8 cellular contexts compared by ENCODE assay signal in genomic region chr11:833849-834311, GRCh38. TPM values are rescaled to one million over a fixed set of nuclear protein-coding genes. Genes with fewer than 3 reads are reported as not detected.
DNase-seq lines count a peak whose midpoint lies in the region; ATAC-seq and TF ChIP-seq lines count a peak whose summit lies in the region.

No MANE protein-coding gene starts in this region.

- H3K27ac ChIP-seq in heart right ventricle (peak overlapping the region; percentile 73 to 99 (median 96)), brain microvascular endothelial cell (peak overlapping the region; percentile 73), mesendoderm (ENCODE audit: low read depth, low read length) (no peak overlapping the region), aorta (ENCODE audit: low read depth in 1 of 2, low read length in 2 of 2) (peak overlapping the region; percentile 49 to 95)

- no peak overlapping the region for H4K5ac ChIP-seq in mesendoderm (ENCODE audit: low read length)

- ATAC-seq in heart right ventricle (no peak), aorta (ENCODE audit: low FRiP score) (no peak)

- H3K18ac ChIP-seq in mesendoderm (ENCODE audit: low read length), result no peak overlapping the region

- H2BK120ac ChIP-seq in mesendoderm (ENCODE audit: low read depth, low read length), result no peak overlapping the region

- DNase-seq in heart right ventricle (no peak), cardiac septum (ENCODE audit: low spot score) (no peak), brain microvascular endothelial cell (peak; percentile 54), mesendoderm (no peak), aorta (no peak), NCI-H510A (lab: John Stamatoyannopoulos, UW) (no peak), NCI-H526 treated with DMSO at 0.1 percent for 48 hours (lab: John Stamatoyannopoulos, UW) (no peak), SIG-M5 (lab: John Stamatoyannopoulos, UW) (no peak)

- no peak overlapping the region for H4K8ac ChIP-seq in mesendoderm (ENCODE audit: low read depth, low read length)

- H3K36me3 ChIP-seq in heart right ventricle (peaks cover 0 to 32% (median 27%) of the 10 kb centered on the region in 9 donors), brain microvascular endothelial cell (replicated peaks) (peaks cover 26% of the 10 kb centered on the region), mesendoderm (ENCODE audit: control insufficient read depth, insufficient read depth, low read length) (peaks cover 5% of the 10 kb centered on the region), aorta (ENCODE audit: control insufficient read depth in 1 of 2, insufficient read depth in 2 of 2, low read length in 1 of 2) (peaks cover 0 to 11% of the 10 kb centered on the region in 2 donors)

- no peak for TF ChIP-seq CTCF in heart right ventricle (IDR thresholded peaks at IDR 0.05)
- TF ChIP-seq CTCF in brain microvascular endothelial cell (IDR thresholded peaks at IDR 0.05; ENCODE audit: low read depth, low read length, missing control alignments), result no peak

- peak overlapping the region; percentile 77 for H3K9ac ChIP-seq in mesendoderm (ENCODE audit: low read length)

- in situ Hi-C loops in brain microvascular endothelial cell (cut with HindIII; ENCODE audit: low pct_ligation_motif_present, low sequenced_read_pairs), result no loop called here

- peak overlapping the region; percentile 72 for H3K23ac ChIP-seq in mesendoderm (ENCODE audit: low read length)

- peaks cover 2% of the 10 kb centered on the region for H3K79me1 ChIP-seq in mesendoderm (ENCODE audit: low read length)

- intact Hi-C loops in heart right ventricle (cut with DNase I), result loop anchor here in 1 of 10 donors (1.0 kb wide), 1 partner anchor 33 kb away; no protein-coding TSS in a partner anchor
- intact Hi-C loops in cardiac septum (cut with DNase I), result no loop called here
- intact Hi-C loops in aorta (cut with DNase I), result no loop called here

- H3K79me2 ChIP-seq in mesendoderm (ENCODE audit: control insufficient read depth, insufficient read depth, low read length), result no peaks in the 10 kb centered on the region

- no peak overlapping the region for H3K4ac ChIP-seq in mesendoderm (ENCODE audit: low read depth, low read length)

- peaks cover 0 to 36% (median 0%) of the 10 kb centered on the region in 7 donors for H3K27me3 ChIP-seq in heart right ventricle
- no peaks in the 10 kb centered on the region for H3K27me3 ChIP-seq in brain microvascular endothelial cell (replicated peaks)
- H3K27me3 ChIP-seq in mesendoderm (ENCODE audit: insufficient read depth, low read length, poor library complexity), result peaks cover 3% of the 10 kb centered on the region
- no peaks in the 10 kb centered on the region for H3K27me3 ChIP-seq in aorta (ENCODE audit: control insufficient read depth in 1 of 2, insufficient read depth in 2 of 2, low read length in 1 of 2)

- peak overlapping the region; percentile 36 to 91 (median 79) for H3K4me3 ChIP-seq in heart right ventricle
- H3K4me3 ChIP-seq in brain microvascular endothelial cell (ENCODE audit: low read depth, low read length), result peak overlapping the region; percentile 73
- H3K4me3 ChIP-seq in mesendoderm (ENCODE audit: low read length), result peak overlapping the region; percentile 71
- H3K4me3 ChIP-seq in aorta (ENCODE audit: low read length in 2 of 2), result peak overlapping the region; percentile 47 to 55

- H3K9me3 ChIP-seq in heart right ventricle, result no peaks in the 10 kb centered on the region
- no peaks in the 10 kb centered on the region for H3K9me3 ChIP-seq in aorta (ENCODE audit: control insufficient read depth, low read length)

- H2AK5ac ChIP-seq in mesendoderm (ENCODE audit: low read length), result peak overlapping the region; percentile 11

- peak overlapping the region; percentile 77 for H3K4me2 ChIP-seq in mesendoderm (ENCODE audit: low read length)

- no peak overlapping the region for H2BK5ac ChIP-seq in mesendoderm (ENCODE audit: low read length)

- H2BK15ac ChIP-seq in mesendoderm (replicated peaks; ENCODE audit: low read depth), result no peak overlapping the region

- H3K56ac ChIP-seq in mesendoderm (ENCODE audit: low read length), result peak overlapping the region; percentile 92

- 39 to 50% methylated on average over 9 of the region's 9 CpGs for WGBS in heart right ventricle, 2 donors
- WGBS in mesendoderm (ENCODE audit: extremely low coverage, insufficient coverage, low lambda C conversion rate), result no CpG with 5 or more reads among the region's 9 CpGs
- 8 to 11% methylated on average over 9 of the region's 9 CpGs for WGBS in aorta, 2 donors

- H3K4me1 ChIP-seq in heart right ventricle (peaks cover 24 to 93% (median 81%) of the 10 kb centered on the region in 9 donors), mesendoderm (ENCODE audit: control insufficient read depth, low read depth, low read length) (peaks cover 11% of the 10 kb centered on the region), aorta (ENCODE audit: control insufficient read depth in 1 of 2, insufficient read depth in 2 of 2, low read length in 2 of 2) (no peaks in the 10 kb centered on the region)

RNA-seq across cellular contexts. Expression of gene CD151, which starts 1.1 kb away (rescaled TPM):
- 100 to 1,000 TPM; 286 to 668 (median 466) TPM for total RNA-seq in heart right ventricle
- 100 to 1,000 TPM; 444 to 684 TPM for polyA plus RNA-seq in heart right ventricle
- 625 TPM for total RNA-seq in cardiac septum
- polyA plus RNA-seq in mesendoderm (2013, experiment 1 of 2), result 58.7 TPM
- polyA plus RNA-seq in mesendoderm (2013, experiment 2 of 2), result 55.5 TPM
- 100 to 1,000 TPM; 620 to 681 TPM for total RNA-seq in aorta
- 1,000 to 10,000 TPM in 1 of 2 donors, 100 to 1,000 TPM in 1; 860 to 1,186 TPM for polyA plus RNA-seq in aorta

RNA-seq across cellular contexts. Expression of gene CRACR2B, which starts 6.2 kb away (rescaled TPM):
- total RNA-seq in heart right ventricle (10 to 100 TPM; 11.4 to 23.0 (median 17.0) TPM), cardiac septum (12.2 TPM), aorta (10 to 100 TPM in 1 of 2 donors, 1 to 10 TPM in 1; 2.2 to 10.0 TPM)
- polyA plus RNA-seq in heart right ventricle (10 to 100 TPM; 11.5 to 72.3 TPM), aorta (10 to 100 TPM in 1 of 2 donors, 1 to 10 TPM in 1; 4.8 to 10.5 TPM)
- polyA plus RNA-seq in mesendoderm (2013, experiment 1 of 2), result 5.0 TPM
- 4.8 TPM for polyA plus RNA-seq in mesendoderm (2013, experiment 2 of 2)

RNA-seq across cellular contexts. Expression of gene POLR2L, which starts 8.4 kb away (rescaled TPM):
- total RNA-seq in heart right ventricle (100 to 1,000 TPM; 194 to 279 (median 234) TPM), cardiac septum (202 TPM), aorta (10 to 100 TPM; 57.5 to 69.2 TPM)
- polyA plus RNA-seq in heart right ventricle (100 to 1,000 TPM; 148 to 279 TPM), aorta (100 to 1,000 TPM; 140 to 152 TPM)
- 270 TPM for polyA plus RNA-seq in mesendoderm (2013, experiment 1 of 2)
- polyA plus RNA-seq in mesendoderm (2013, experiment 2 of 2), result 276 TPM

RNA-seq across cellular contexts. Expression of gene TSPAN4, which starts 8.8 kb away (rescaled TPM):
- 10 to 100 TPM; 22.2 to 46.4 (median 26.9) TPM for total RNA-seq in heart right ventricle
- polyA plus RNA-seq in heart right ventricle, result 10 to 100 TPM; 44.4 to 66.5 TPM
- 27.9 TPM for total RNA-seq in cardiac septum
- polyA plus RNA-seq in mesendoderm (2013, experiment 1 of 2), result 20.6 TPM
- polyA plus RNA-seq in mesendoderm (2013, experiment 2 of 2), result 19.9 TPM
- 10 to 100 TPM; 42.9 to 95.1 TPM for total RNA-seq in aorta
- polyA plus RNA-seq in aorta, result 10 to 100 TPM; 28.4 to 79.1 TPM

RNA-seq across cellular contexts. Expression of gene PNPLA2, which starts 15.2 kb away (rescaled TPM):
- total RNA-seq in heart right ventricle (100 to 1,000 TPM; 183 to 359 (median 251) TPM), cardiac septum (209 TPM), aorta (100 to 1,000 TPM; 116 to 121 TPM)
- polyA plus RNA-seq in heart right ventricle (100 to 1,000 TPM; 114 to 148 TPM), aorta (100 to 1,000 TPM in 1 of 2 donors, 10 to 100 TPM in 1; 33.7 to 240 TPM)
- 25.3 TPM for polyA plus RNA-seq in mesendoderm (2013, experiment 1 of 2)
- 26.5 TPM for polyA plus RNA-seq in mesendoderm (2013, experiment 2 of 2)
